ENCODE assay signal across 8 cellular contexts in genomic region chr2:110105608-110106467, GRCh38. TPM values are rescaled to one million over a fixed set of nuclear protein-coding genes. Genes with fewer than 3 reads are reported as not detected.
DNase-seq lines count a peak whose midpoint lies in the region; ATAC-seq and TF ChIP-seq lines count a peak whose summit lies in the region.

No MANE protein-coding gene starts in this region.

- H3K36me3 Mint-ChIP-seq in CD4-positive, alpha-beta T cell (ENCODE audit: low read depth) = no peaks in the 10 kb centered on the region
- no peaks in the 10 kb centered on the region for H3K36me3 Mint-ChIP-seq in CD4-positive, alpha-beta memory T cell

- WGBS in esophagus muscularis mucosa = 59% methylated on average over 8 of the region's 8 CpGs

- ATAC-seq in stimulated activated naive CD8-positive, alpha-beta T cell treated with anti-CD3 and anti-CD28 coated beads, Interleukin-15, Interleukin-2, amounts not matched to agents 100 U/mL and 50 U/mL, for 24 hours = peak; percentile 38
- ATAC-seq in CD4-positive, alpha-beta T cell (ENCODE audit: poor library complexity) = no peak
- no peak for ATAC-seq in HG03442 (IDR thresholded peaks at IDR 0.05; ENCODE audit: unreplicated experiment)

- no peak for TF ChIP-seq POLR2A in esophagus muscularis mucosa (IDR thresholded peaks at IDR 0.05; ENCODE audit: low read depth)

- peak; percentile 43 for DNase-seq in NCI-H2171 treated with DMSO at 0.1 percent for 48 hours (lab: John Stamatoyannopoulos, UW)
- DNase-seq in NCI-H2171 (lab: John Stamatoyannopoulos, UW) = no peak
- DNase-seq in NCI-H510A (lab: John Stamatoyannopoulos, UW) = peak; percentile 30
- peak; percentile 66 for DNase-seq in esophagus muscularis mucosa (ENCODE audit: extremely low spot score)
- no peak for DNase-seq in stimulated activated naive CD8-positive, alpha-beta T cell treated with anti-CD3 and anti-CD28 coated beads, Interleukin-15, Interleukin-2, amounts not matched to agents 100 U/mL and 50 U/mL, for 24 hours
- DNase-seq in CD4-positive, alpha-beta T cell = no peak
- no peak for DNase-seq in CD4-positive, alpha-beta memory T cell

- no peak for TF ChIP-seq EP300 in esophagus muscularis mucosa (IDR thresholded peaks at IDR 0.05)

- peaks cover 15 to 30% (median 24%) of the 10 kb centered on the region in 4 donors for H3K4me1 ChIP-seq in esophagus muscularis mucosa
- H3K4me1 ChIP-seq in CD4-positive, alpha-beta memory T cell (ENCODE audit: insufficient read depth, low read length) = no peaks in the 10 kb centered on the region

- POLR2A ChIA-PET in CD4-positive, alpha-beta T cell (lab: Charles Lee) = no interaction called here
- POLR2A ChIA-PET in CD4-positive, alpha-beta memory T cell (lab: Charles Lee; ENCODE audit: partially characterized antibody) = no interaction called here

- H3K27me3 ChIP-seq in esophagus muscularis mucosa = peaks cover 0 to 29% (median 0%) of the 10 kb centered on the region in 4 donors
- H3K27me3 ChIP-seq in CD4-positive, alpha-beta T cell (ENCODE audit: control insufficient read depth, insufficient read depth, low read length) = peaks cover 11% of the 10 kb centered on the region
- H3K27me3 ChIP-seq in CD4-positive, alpha-beta memory T cell (ENCODE audit: insufficient read depth, low read length) = no peaks in the 10 kb centered on the region

- H3K4me3 Mint-ChIP-seq in CD4-positive, alpha-beta T cell = no peak overlapping the region
- H3K4me3 Mint-ChIP-seq in CD4-positive, alpha-beta memory T cell = no peak overlapping the region

- intact Hi-C loops in esophagus muscularis mucosa (cut with DNase I) = no loop called here
- intact Hi-C loops in CD4-positive, alpha-beta T cell (cut with DNase I, micrococcal nuclease) = no loop called here
- intact Hi-C loops in CD4-positive, alpha-beta memory T cell (cut with micrococcal nuclease) = no loop called here

- H3K9me3 Mint-ChIP-seq in CD4-positive, alpha-beta T cell = no peaks in the 10 kb centered on the region
- peaks cover 0 to 11% (median 0%) of the 10 kb centered on the region in 8 donors for H3K9me3 Mint-ChIP-seq in CD4-positive, alpha-beta memory T cell

- no peaks in the 10 kb centered on the region for H3K36me3 ChIP-seq in esophagus muscularis mucosa
- no peaks in the 10 kb centered on the region for H3K36me3 ChIP-seq in CD4-positive, alpha-beta memory T cell (ENCODE audit: insufficient read depth, low read length)

- no peaks in the 10 kb centered on the region for H3K9me3 ChIP-seq in esophagus muscularis mucosa
- no peaks in the 10 kb centered on the region for H3K9me3 ChIP-seq in CD4-positive, alpha-beta T cell (ENCODE audit: control insufficient read depth, low read length)
- no peaks in the 10 kb centered on the region for H3K9me3 ChIP-seq in CD4-positive, alpha-beta memory T cell (ENCODE audit: control insufficient read depth in 1 of 2, low read length in 2 of 2)

- peaks cover 79% of the 10 kb centered on the region for H3K27me3 Mint-ChIP-seq in CD4-positive, alpha-beta T cell
- H3K27me3 Mint-ChIP-seq in CD4-positive, alpha-beta memory T cell = peaks cover 27 to 50% of the 10 kb centered on the region in 2 donors

- H3K4me1 Mint-ChIP-seq in CD4-positive, alpha-beta T cell (ENCODE audit: low read depth) = no peaks in the 10 kb centered on the region
- peaks cover 0 to 1% (median under 1%) of the 10 kb centered on the region in 4 donors for H3K4me1 Mint-ChIP-seq in CD4-positive, alpha-beta memory T cell

- CTCF ChIA-PET in CD4-positive, alpha-beta T cell (lab: Charles Lee) = no interaction called here
- CTCF ChIA-PET in CD4-positive, alpha-beta memory T cell (lab: Charles Lee; ENCODE audit: partially characterized antibody) = no interaction called here

- no peak overlapping the region for H3K4me3 ChIP-seq in esophagus muscularis mucosa
- no peak overlapping the region for H3K4me3 ChIP-seq in CD4-positive, alpha-beta memory T cell (ENCODE audit: low read length in 2 of 2)

- H3K27ac Mint-ChIP-seq in CD4-positive, alpha-beta T cell = no peak overlapping the region
- no peak overlapping the region for H3K27ac Mint-ChIP-seq in CD4-positive, alpha-beta memory T cell

- TF ChIP-seq CTCF in esophagus muscularis mucosa (IDR thresholded peaks at IDR 0.05) = no peak
- TF ChIP-seq CTCF in CD4-positive, alpha-beta T cell (IDR thresholded peaks at IDR 0.05) = no peak

- H3K27ac ChIP-seq in esophagus muscularis mucosa (replicated peaks in 1 of 4) = peak overlapping the region in 1 of 4 donors; percentile 31
- H3K27ac ChIP-seq in CD4-positive, alpha-beta T cell (ENCODE audit: low read depth, low read length) = no peak overlapping the region
- H3K27ac ChIP-seq in CD4-positive, alpha-beta memory T cell (ENCODE audit: low read depth, low read length) = no peak overlapping the region

RNA-seq across cellular contexts. Expression of gene MALL, which starts 9.8 kb away (rescaled TPM):
- total RNA-seq in esophagus muscularis mucosa = 10 to 100 TPM in 3 of 4 donors, 1 to 10 TPM in 1; 5.0 to 20.4 (median 18.1) TPM
- total RNA-seq in CD4-positive, alpha-beta T cell = not detected
- not detected for total RNA-seq in CD4-positive, alpha-beta memory T cell
- polyA plus RNA-seq in CD4-positive, alpha-beta memory T cell = not detected

Comparison
In these comparisons a context has a peak if more than half of its experiments do, and no peak if none do; other contexts are left out.
1. DNase-seq: peak in NCI-H2171 treated with DMSO at 0.1 percent for 48 hours (single experiment), NCI-H510A (single experiment) and esophagus muscularis mucosa (single experiment); none in NCI-H2171 (single experiment), stimulated activated naive CD8-positive, alpha-beta T cell treated with anti-CD3 and anti-CD28 coated beads, Interleukin-15, Interleukin-2, amounts not matched to agents 100 U/mL and 50 U/mL, for 24 hours (single experiment), CD4-positive, alpha-beta T cell (0 of 10) and CD4-positive, alpha-beta memory T cell (0 of 5).
2. RNA of gene MALL, which starts 9.8 kb away (total RNA-seq): 5.0 to 20.4 TPM in esophagus muscularis mucosa; not detected in CD4-positive, alpha-beta memory T cell and not detected in CD4-positive, alpha-beta T cell; every median in the first group is over 4 times any median in the second.